ENCODE assay signal across 1 cellular context in genomic region chr1:206969090-206969489, GRCh38.
A peak's percentile ranks its signal among the peaks of the same experiment; 100 is the strongest.
TF ChIP-seq lines count a peak whose summit lies in the region.

No MANE protein-coding gene starts in this region.

TF ChIP-seq in K562, 482 proteins besides CTCF, POLR2A, EP300 and RAD21:
- TF ChIP-seq TCF3 (CRISPR knock-in tag; IDR thresholded peaks at IDR 0.05) (peak; percentile 39), TEAD4 (IDR thresholded peaks at IDR 0.05; ENCODE audit: low read length) (peak; percentile 16; the same call in 1 of the 2 replicates), TEAD4 (CRISPR knock-in tag; IDR thresholded peaks at IDR 0.05; ENCODE audit: borderline replicate concordance) (no peak), ZNF444 (CRISPR knock-in tag; IDR thresholded peaks at IDR 0.05) (no peak), HDAC2 (IDR thresholded peaks at IDR 0.05) (0 out of 2 replicates have a peak, but pooled peaks have one; percentile 23), CBFA2T3 (IDR thresholded peaks at IDR 0.05) (peak; percentile 51; the same call in 1 of the 2 replicates), RCOR1 (IDR thresholded peaks at IDR 0.05; ENCODE audit: borderline replicate concordance in 1 of 2, low read depth in 2 of 2, low read length in 2 of 2) (peak; percentile 67 to 81; a peak in 3 of 4 replicates), C11orf30 (IDR thresholded peaks at IDR 0.05; ENCODE audit: low read depth) (peak; percentile 78), PHB (CRISPR knock-in tag; IDR thresholded peaks at IDR 0.05) (no peak), MAFF (IDR thresholded peaks at IDR 0.05; ENCODE audit: low read length) (peak; percentile 80), ZNF316 (IDR thresholded peaks at IDR 0.05) (peak; percentile 83), CBFA2T2 (conservative IDR thresholded peaks at IDR 0.05) (0 out of 2 replicates have a peak, but pooled peaks have one; percentile 10), CHD4 (IDR thresholded peaks at IDR 0.05; ENCODE audit: insufficient read depth, insufficient replicate concordance, low read depth, low read length, poor library complexity, severe bottlenecking) (no peak), ESRRA (IDR thresholded peaks at IDR 0.05; ENCODE audit: borderline replicate concordance, low read depth) (0 out of 2 replicates have a peak, but pooled peaks have one; percentile 30), HOXB6 (CRISPR knock-in tag; IDR thresholded peaks at IDR 0.05; ENCODE audit: borderline replicate concordance) (no peak), SPI1 (IDR thresholded peaks at IDR 0.05; ENCODE audit: borderline replicate concordance, low read depth, low read length) (peak; percentile 35; the same call in 1 of the 2 replicates), SMAD3 (CRISPR knock-in tag; conservative IDR thresholded peaks at IDR 0.05) (no peak), GATAD2A (IDR thresholded peaks at IDR 0.05) (no peak), MAFG (tag; conservative IDR thresholded peaks at IDR 0.05) (peak; percentile 83), NCOA6 (IDR thresholded peaks at IDR 0.05) (no peak), MAFK (IDR thresholded peaks at IDR 0.05; ENCODE audit: low read length) (peak; percentile 71), DEAF1 (CRISPR knock-in tag; IDR thresholded peaks at IDR 0.05) (no peak), ZNF224 (CRISPR knock-in tag; IDR thresholded peaks at IDR 0.05) (no peak), KDM1A (IDR thresholded peaks at IDR 0.05) (peak; percentile 67 to 70; a peak in 3 of 4 replicates)
- TF ChIP-seq, protein P1, sequence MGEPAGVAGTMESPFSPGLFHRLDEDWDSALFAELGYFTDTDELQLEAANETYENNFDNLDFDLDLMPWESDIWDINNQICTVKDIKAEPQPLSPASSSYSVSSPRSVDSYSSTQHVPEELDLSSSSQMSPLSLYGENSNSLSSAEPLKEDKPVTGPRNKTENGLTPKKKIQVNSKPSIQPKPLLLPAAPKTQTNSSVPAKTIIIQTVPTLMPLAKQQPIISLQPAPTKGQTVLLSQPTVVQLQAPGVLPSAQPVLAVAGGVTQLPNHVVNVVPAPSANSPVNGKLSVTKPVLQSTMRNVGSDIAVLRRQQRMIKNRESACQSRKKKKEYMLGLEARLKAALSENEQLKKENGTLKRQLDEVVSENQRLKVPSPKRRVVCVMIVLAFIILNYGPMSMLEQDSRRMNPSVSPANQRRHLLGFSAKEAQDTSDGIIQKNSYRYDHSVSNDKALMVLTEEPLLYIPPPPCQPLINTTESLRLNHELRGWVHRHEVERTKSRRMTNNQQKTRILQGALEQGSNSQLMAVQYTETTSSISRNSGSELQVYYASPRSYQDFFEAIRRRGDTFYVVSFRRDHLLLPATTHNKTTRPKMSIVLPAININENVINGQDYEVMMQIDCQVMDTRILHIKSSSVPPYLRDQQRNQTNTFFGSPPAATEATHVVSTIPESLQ (CRISPR knock-in tag; IDR thresholded peaks at IDR 0.05): no peak
- TF ChIP-seq, protein P2, sequence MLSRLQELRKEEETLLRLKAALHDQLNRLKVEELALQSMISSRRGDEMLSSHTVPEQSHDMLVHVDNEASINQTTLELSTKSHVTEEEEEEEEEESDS (CRISPR knock-in tag; IDR thresholded peaks at IDR 0.05): no peak
